Comparison of ENCODE assay signal across 1 cellular context in the genomic region with DNA sequence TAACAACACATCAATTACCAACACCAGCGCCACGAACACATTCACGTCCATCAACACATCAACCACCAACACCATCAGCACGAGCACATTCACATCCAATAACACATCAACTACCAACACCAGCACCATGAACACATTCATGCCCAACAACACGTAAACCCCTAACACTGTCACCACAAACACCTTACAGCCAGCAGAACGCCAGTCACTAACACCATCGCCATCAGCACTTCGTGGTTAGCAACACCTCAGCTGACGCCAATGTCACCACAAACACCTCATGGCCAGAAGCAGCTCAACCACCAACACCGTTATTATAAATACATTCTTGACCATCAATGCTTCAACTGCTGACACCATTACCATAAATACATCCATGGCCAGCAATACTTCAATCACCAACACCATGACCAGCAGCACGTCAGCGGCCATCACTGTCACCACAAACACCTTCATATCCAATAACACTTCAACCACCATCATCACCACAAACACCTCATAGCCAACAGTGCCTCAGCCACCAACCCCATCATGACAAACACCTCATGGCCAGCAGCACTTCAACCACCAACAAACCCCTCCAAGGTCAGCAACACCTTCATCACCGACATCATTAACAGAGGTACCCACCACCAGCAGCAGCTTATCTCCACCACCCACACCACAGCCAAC.
A peak's percentile ranks its signal among the peaks of the same experiment; 100 is the strongest.
TF ChIP-seq lines count a peak whose summit lies in the region.

No MANE protein-coding gene starts in this region.

TF ChIP-seq in GM12878, 131 proteins besides CTCF, POLR2A, EP300 and RAD21 (continued from another document and continues in another):
- TF ChIP-seq, protein P1, sequence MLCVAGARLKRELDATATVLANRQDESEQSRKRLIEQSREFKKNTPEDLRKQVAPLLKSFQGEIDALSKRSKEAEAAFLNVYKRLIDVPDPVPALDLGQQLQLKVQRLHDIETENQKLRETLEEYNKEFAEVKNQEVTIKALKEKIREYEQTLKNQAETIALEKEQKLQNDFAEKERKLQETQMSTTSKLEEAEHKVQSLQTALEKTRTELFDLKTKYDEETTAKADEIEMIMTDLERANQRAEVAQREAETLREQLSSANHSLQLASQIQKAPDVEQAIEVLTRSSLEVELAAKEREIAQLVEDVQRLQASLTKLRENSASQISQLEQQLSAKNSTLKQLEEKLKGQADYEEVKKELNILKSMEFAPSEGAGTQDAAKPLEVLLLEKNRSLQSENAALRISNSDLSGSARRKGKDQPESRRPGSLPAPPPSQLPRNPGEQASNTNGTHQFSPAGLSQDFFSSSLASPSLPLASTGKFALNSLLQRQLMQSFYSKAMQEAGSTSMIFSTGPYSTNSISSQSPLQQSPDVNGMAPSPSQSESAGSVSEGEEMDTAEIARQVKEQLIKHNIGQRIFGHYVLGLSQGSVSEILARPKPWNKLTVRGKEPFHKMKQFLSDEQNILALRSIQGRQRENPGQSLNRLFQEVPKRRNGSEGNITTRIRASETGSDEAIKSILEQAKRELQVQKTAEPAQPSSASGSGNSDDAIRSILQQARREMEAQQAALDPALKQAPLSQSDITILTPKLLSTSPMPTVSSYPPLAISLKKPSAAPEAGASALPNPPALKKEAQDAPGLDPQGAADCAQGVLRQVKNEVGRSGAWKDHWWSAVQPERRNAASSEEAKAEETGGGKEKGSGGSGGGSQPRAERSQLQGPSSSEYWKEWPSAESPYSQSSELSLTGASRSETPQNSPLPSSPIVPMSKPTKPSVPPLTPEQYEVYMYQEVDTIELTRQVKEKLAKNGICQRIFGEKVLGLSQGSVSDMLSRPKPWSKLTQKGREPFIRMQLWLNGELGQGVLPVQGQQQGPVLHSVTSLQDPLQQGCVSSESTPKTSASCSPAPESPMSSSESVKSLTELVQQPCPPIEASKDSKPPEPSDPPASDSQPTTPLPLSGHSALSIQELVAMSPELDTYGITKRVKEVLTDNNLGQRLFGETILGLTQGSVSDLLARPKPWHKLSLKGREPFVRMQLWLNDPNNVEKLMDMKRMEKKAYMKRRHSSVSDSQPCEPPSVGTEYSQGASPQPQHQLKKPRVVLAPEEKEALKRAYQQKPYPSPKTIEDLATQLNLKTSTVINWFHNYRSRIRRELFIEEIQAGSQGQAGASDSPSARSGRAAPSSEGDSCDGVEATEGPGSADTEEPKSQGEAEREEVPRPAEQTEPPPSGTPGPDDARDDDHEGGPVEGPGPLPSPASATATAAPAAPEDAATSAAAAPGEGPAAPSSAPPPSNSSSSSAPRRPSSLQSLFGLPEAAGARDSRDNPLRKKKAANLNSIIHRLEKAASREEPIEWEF (IDR thresholded peaks at IDR 0.05; ENCODE audit: insufficient replicate concordance, low read depth, low read length): no peak
- TF ChIP-seq, protein P2, sequence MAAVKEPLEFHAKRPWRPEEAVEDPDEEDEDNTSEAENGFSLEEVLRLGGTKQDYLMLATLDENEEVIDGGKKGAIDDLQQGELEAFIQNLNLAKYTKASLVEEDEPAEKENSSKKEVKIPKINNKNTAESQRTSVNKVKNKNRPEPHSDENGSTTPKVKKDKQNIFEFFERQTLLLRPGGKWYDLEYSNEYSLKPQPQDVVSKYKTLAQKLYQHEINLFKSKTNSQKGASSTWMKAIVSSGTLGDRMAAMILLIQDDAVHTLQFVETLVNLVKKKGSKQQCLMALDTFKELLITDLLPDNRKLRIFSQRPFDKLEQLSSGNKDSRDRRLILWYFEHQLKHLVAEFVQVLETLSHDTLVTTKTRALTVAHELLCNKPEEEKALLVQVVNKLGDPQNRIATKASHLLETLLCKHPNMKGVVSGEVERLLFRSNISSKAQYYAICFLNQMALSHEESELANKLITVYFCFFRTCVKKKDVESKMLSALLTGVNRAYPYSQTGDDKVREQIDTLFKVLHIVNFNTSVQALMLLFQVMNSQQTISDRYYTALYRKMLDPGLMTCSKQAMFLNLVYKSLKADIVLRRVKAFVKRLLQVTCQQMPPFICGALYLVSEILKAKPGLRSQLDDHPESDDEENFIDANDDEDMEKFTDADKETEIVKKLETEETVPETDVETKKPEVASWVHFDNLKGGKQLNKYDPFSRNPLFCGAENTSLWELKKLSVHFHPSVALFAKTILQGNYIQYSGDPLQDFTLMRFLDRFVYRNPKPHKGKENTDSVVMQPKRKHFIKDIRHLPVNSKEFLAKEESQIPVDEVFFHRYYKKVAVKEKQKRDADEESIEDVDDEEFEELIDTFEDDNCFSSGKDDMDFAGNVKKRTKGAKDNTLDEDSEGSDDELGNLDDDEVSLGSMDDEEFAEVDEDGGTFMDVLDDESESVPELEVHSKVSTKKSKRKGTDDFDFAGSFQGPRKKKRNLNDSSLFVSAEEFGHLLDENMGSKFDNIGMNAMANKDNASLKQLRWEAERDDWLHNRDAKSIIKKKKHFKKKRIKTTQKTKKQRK (IDR thresholded peaks at IDR 0.05; ENCODE audit: low read depth, low read length): no peak
- TF ChIP-seq NBN (IDR thresholded peaks at IDR 0.05): peak; percentile 98
- no peak for TF ChIP-seq EGR1 (IDR thresholded peaks at IDR 0.05; ENCODE audit: borderline replicate concordance in 1 of 2, low read depth in 2 of 2, low read length in 2 of 2)
- TF ChIP-seq, protein P3, sequence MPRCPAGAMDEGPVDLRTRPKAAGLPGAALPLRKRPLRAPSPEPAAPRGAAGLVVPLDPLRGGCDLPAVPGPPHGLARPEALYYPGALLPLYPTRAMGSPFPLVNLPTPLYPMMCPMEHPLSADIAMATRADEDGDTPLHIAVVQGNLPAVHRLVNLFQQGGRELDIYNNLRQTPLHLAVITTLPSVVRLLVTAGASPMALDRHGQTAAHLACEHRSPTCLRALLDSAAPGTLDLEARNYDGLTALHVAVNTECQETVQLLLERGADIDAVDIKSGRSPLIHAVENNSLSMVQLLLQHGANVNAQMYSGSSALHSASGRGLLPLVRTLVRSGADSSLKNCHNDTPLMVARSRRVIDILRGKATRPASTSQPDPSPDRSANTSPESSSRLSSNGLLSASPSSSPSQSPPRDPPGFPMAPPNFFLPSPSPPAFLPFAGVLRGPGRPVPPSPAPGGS (IDR thresholded peaks at IDR 0.05; ENCODE audit: borderline replicate concordance, insufficient read depth, low read depth, low read length, poor library complexity, severe bottlenecking): no peak
- TF ChIP-seq, protein P4, sequence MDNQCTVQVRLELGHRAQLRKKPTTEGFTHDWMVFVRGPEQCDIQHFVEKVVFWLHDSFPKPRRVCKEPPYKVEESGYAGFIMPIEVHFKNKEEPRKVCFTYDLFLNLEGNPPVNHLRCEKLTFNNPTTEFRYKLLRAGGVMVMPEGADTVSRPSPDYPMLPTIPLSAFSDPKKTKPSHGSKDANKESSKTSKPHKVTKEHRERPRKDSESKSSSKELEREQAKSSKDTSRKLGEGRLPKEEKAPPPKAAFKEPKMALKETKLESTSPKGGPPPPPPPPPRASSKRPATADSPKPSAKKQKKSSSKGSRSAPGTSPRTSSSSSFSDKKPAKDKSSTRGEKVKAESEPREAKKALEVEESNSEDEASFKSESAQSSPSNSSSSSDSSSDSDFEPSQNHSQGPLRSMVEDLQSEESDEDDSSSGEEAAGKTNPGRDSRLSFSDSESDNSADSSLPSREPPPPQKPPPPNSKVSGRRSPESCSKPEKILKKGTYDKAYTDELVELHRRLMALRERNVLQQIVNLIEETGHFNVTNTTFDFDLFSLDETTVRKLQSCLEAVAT (IDR thresholded peaks at IDR 0.05): peak; percentile 99
- TF ChIP-seq CREM (IDR thresholded peaks at IDR 0.05; ENCODE audit: low read depth): no peak
- no peak for TF ChIP-seq NR2C2 (IDR thresholded peaks at IDR 0.05; ENCODE audit: borderline replicate concordance, control insufficient read depth, insufficient read length, low read depth)
- peak; percentile 94 for TF ChIP-seq MEF2B (IDR thresholded peaks at IDR 0.05; ENCODE audit: partially characterized antibody, poor library complexity, severe bottlenecking)
- TF ChIP-seq POLR2AphosphoS2 (IDR thresholded peaks at IDR 0.05; ENCODE audit: low read depth, low read length): no peak
- TF ChIP-seq ESRRA (IDR thresholded peaks at IDR 0.05; ENCODE audit: low read length): no peak
- TF ChIP-seq NR2F1 (conservative IDR thresholded peaks at IDR 0.05): peak; percentile 87
- no peak for TF ChIP-seq SREBF1 (IDR thresholded peaks at IDR 0.05; ENCODE audit: low read length)
- no peak for TF ChIP-seq SUPT20H (IDR thresholded peaks at IDR 0.05; ENCODE audit: borderline replicate concordance, control insufficient read depth, low read depth, low read length)
- no peak for TF ChIP-seq RCOR1 (conservative IDR thresholded peaks at IDR 0.05; ENCODE audit: low read depth, low read length)
- TF ChIP-seq, protein P5, sequence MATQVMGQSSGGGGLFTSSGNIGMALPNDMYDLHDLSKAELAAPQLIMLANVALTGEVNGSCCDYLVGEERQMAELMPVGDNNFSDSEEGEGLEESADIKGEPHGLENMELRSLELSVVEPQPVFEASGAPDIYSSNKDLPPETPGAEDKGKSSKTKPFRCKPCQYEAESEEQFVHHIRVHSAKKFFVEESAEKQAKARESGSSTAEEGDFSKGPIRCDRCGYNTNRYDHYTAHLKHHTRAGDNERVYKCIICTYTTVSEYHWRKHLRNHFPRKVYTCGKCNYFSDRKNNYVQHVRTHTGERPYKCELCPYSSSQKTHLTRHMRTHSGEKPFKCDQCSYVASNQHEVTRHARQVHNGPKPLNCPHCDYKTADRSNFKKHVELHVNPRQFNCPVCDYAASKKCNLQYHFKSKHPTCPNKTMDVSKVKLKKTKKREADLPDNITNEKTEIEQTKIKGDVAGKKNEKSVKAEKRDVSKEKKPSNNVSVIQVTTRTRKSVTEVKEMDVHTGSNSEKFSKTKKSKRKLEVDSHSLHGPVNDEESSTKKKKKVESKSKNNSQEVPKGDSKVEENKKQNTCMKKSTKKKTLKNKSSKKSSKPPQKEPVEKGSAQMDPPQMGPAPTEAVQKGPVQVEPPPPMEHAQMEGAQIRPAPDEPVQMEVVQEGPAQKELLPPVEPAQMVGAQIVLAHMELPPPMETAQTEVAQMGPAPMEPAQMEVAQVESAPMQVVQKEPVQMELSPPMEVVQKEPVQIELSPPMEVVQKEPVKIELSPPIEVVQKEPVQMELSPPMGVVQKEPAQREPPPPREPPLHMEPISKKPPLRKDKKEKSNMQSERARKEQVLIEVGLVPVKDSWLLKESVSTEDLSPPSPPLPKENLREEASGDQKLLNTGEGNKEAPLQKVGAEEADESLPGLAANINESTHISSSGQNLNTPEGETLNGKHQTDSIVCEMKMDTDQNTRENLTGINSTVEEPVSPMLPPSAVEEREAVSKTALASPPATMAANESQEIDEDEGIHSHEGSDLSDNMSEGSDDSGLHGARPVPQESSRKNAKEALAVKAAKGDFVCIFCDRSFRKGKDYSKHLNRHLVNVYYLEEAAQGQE (IDR thresholded peaks at IDR 0.05; ENCODE audit: low read depth, low read length): no peak
- TF ChIP-seq, protein P6, sequence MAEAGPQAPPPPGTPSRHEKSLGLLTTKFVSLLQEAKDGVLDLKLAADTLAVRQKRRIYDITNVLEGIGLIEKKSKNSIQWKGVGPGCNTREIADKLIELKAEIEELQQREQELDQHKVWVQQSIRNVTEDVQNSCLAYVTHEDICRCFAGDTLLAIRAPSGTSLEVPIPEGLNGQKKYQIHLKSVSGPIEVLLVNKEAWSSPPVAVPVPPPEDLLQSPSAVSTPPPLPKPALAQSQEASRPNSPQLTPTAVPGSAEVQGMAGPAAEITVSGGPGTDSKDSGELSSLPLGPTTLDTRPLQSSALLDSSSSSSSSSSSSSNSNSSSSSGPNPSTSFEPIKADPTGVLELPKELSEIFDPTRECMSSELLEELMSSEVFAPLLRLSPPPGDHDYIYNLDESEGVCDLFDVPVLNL (IDR thresholded peaks at IDR 0.05; ENCODE audit: low read depth, low read length): no peak
- no peak for TF ChIP-seq KAT2A (conservative IDR thresholded peaks at IDR 0.05; ENCODE audit: control insufficient read depth, low read depth, low read length)
- peak; percentile 25; the same call in 1 of the 2 replicates for TF ChIP-seq ZNF207 (IDR thresholded peaks at IDR 0.05; ENCODE audit: borderline replicate concordance)
- peak; percentile 53; the same call in 1 of the 2 replicates for TF ChIP-seq RAD51 (IDR thresholded peaks at IDR 0.05)
- TF ChIP-seq, protein P7, sequence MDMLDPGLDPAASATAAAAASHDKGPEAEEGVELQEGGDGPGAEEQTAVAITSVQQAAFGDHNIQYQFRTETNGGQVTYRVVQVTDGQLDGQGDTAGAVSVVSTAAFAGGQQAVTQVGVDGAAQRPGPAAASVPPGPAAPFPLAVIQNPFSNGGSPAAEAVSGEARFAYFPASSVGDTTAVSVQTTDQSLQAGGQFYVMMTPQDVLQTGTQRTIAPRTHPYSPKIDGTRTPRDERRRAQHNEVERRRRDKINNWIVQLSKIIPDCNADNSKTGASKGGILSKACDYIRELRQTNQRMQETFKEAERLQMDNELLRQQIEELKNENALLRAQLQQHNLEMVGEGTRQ (IDR thresholded peaks at IDR 0.05; ENCODE audit: borderline replicate concordance, low read depth, low read length): no peak
- TF ChIP-seq PAX8 (IDR thresholded peaks at IDR 0.05): no peak
- no peak for TF ChIP-seq CBX5 (IDR thresholded peaks at IDR 0.05; ENCODE audit: low read depth)
- no peak for TF ChIP-seq MTA3 (IDR thresholded peaks at IDR 0.05; ENCODE audit: borderline replicate concordance, low read length)
- no peak for TF ChIP-seq SUZ12 (IDR thresholded peaks at IDR 0.05; ENCODE audit: unreplicated experiment)
- TF ChIP-seq BRCA1 (IDR thresholded peaks at IDR 0.05; ENCODE audit: low read depth, low read length): no peak
- TF ChIP-seq, protein P8, sequence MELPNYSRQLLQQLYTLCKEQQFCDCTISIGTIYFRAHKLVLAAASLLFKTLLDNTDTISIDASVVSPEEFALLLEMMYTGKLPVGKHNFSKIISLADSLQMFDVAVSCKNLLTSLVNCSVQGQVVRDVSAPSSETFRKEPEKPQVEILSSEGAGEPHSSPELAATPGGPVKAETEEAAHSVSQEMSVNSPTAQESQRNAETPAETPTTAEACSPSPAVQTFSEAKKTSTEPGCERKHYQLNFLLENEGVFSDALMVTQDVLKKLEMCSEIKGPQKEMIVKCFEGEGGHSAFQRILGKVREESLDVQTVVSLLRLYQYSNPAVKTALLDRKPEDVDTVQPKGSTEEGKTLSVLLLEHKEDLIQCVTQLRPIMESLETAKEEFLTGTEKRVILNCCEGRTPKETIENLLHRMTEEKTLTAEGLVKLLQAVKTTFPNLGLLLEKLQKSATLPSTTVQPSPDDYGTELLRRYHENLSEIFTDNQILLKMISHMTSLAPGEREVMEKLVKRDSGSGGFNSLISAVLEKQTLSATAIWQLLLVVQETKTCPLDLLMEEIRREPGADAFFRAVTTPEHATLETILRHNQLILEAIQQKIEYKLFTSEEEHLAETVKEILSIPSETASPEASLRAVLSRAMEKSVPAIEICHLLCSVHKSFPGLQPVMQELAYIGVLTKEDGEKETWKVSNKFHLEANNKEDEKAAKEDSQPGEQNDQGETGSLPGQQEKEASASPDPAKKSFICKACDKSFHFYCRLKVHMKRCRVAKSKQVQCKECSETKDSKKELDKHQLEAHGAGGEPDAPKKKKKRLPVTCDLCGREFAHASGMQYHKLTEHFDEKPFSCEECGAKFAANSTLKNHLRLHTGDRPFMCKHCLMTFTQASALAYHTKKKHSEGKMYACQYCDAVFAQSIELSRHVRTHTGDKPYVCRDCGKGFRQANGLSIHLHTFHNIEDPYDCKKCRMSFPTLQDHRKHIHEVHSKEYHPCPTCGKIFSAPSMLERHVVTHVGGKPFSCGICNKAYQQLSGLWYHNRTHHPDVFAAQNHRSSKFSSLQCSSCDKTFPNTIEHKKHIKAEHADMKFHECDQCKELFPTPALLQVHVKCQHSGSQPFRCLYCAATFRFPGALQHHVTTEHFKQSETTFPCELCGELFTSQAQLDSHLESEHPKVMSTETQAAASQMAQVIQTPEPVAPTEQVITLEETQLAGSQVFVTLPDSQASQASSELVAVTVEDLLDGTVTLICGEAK (IDR thresholded peaks at IDR 0.05; ENCODE audit: borderline replicate concordance): no peak
- no peak for TF ChIP-seq TCF7 (IDR thresholded peaks at IDR 0.05; ENCODE audit: borderline replicate concordance)
